ENCODE assay signal across 1 cellular context in the genomic region with DNA sequence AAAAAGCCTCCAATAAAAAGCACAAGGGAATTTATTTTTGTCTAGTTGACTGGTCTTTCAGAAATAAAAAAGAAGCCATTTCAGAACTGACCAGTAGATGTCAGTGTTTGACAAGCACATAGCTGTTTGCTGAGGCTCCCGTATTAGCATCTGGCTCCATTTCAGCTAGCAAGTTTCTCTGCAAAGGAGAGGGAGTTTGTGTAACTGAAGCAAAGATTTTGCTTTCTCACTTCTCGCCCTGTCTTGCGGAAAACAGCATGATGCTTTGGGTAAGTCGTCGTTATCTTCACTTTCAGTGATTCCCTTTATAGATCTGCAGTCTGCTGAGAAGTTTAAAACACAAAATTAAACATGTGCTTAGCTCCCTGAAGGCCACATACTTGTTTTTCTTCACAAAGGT.
A peak's percentile ranks its signal among the peaks of the same experiment; 100 is the strongest.
TF ChIP-seq lines count a peak whose summit lies in the region.

No MANE protein-coding gene starts in this region.

TF ChIP-seq in HepG2, 621 proteins besides CTCF, POLR2A, EP300 and RAD21 (continued from another document):
- TF ChIP-seq, protein P1, sequence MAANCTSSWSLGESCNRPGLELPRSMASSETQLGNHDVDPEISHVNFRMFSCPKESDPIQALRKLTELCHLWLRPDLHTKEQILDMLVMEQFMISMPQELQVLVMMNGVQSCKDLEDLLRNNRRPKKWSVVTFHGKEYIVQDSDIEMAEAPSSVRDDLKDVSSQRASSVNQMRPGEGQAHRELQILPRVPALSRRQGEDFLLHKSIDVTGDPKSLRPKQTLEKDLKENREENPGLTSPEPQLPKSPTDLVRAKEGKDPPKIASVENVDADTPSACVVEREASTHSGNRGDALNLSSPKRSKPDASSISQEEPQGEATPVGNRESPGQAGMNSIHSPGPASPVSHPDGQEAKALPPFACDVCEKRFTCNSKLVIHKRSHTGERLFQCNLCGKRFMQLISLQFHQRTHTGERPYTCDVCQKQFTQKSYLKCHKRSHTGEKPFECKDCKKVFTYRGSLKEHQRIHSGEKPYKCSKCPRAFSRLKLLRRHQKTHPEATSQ (CRISPR knock-in tag; IDR thresholded peaks at IDR 0.05; ENCODE audit: borderline replicate concordance): no peak
- TF ChIP-seq SMC3 (IDR thresholded peaks at IDR 0.05; ENCODE audit: low read length) (peak; percentile 71), ETV6 (CRISPR knock-in tag; conservative IDR thresholded peaks at IDR 0.05) (no peak), STAG1 (CRISPR knock-in tag; IDR thresholded peaks at IDR 0.05) (peak; percentile 81)
- TF ChIP-seq, protein P2, sequence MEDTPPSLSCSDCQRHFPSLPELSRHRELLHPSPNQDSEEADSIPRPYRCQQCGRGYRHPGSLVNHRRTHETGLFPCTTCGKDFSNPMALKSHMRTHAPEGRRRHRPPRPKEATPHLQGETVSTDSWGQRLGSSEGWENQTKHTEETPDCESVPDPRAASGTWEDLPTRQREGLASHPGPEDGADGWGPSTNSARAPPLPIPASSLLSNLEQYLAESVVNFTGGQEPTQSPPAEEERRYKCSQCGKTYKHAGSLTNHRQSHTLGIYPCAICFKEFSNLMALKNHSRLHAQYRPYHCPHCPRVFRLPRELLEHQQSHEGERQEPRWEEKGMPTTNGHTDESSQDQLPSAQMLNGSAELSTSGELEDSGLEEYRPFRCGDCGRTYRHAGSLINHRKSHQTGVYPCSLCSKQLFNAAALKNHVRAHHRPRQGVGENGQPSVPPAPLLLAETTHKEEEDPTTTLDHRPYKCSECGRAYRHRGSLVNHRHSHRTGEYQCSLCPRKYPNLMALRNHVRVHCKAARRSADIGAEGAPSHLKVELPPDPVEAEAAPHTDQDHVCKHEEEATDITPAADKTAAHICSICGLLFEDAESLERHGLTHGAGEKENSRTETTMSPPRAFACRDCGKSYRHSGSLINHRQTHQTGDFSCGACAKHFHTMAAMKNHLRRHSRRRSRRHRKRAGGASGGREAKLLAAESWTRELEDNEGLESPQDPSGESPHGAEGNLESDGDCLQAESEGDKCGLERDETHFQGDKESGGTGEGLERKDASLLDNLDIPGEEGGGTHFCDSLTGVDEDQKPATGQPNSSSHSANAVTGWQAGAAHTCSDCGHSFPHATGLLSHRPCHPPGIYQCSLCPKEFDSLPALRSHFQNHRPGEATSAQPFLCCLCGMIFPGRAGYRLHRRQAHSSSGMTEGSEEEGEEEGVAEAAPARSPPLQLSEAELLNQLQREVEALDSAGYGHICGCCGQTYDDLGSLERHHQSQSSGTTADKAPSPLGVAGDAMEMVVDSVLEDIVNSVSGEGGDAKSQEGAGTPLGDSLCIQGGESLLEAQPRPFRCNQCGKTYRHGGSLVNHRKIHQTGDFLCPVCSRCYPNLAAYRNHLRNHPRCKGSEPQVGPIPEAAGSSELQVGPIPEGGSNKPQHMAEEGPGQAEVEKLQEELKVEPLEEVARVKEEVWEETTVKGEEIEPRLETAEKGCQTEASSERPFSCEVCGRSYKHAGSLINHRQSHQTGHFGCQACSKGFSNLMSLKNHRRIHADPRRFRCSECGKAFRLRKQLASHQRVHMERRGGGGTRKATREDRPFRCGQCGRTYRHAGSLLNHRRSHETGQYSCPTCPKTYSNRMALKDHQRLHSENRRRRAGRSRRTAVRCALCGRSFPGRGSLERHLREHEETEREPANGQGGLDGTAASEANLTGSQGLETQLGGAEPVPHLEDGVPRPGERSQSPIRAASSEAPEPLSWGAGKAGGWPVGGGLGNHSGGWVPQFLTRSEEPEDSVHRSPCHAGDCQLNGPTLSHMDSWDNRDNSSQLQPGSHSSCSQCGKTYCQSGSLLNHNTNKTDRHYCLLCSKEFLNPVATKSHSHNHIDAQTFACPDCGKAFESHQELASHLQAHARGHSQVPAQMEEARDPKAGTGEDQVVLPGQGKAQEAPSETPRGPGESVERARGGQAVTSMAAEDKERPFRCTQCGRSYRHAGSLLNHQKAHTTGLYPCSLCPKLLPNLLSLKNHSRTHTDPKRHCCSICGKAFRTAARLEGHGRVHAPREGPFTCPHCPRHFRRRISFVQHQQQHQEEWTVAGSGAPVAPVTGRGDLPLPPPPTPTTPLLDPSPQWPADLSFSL (CRISPR knock-in tag; IDR thresholded peaks at IDR 0.05): no peak
- TF ChIP-seq, protein P3, sequence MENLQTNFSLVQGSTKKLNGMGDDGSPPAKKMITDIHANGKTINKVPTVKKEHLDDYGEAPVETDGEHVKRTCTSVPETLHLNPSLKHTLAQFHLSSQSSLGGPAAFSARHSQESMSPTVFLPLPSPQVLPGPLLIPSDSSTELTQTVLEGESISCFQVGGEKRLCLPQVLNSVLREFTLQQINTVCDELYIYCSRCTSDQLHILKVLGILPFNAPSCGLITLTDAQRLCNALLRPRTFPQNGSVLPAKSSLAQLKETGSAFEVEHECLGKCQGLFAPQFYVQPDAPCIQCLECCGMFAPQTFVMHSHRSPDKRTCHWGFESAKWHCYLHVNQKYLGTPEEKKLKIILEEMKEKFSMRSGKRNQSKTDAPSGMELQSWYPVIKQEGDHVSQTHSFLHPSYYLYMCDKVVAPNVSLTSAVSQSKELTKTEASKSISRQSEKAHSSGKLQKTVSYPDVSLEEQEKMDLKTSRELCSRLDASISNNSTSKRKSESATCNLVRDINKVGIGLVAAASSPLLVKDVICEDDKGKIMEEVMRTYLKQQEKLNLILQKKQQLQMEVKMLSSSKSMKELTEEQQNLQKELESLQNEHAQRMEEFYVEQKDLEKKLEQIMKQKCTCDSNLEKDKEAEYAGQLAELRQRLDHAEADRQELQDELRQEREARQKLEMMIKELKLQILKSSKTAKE (CRISPR knock-in tag; IDR thresholded peaks at IDR 0.05; ENCODE audit: borderline replicate concordance): no peak
- TF ChIP-seq, protein P4, sequence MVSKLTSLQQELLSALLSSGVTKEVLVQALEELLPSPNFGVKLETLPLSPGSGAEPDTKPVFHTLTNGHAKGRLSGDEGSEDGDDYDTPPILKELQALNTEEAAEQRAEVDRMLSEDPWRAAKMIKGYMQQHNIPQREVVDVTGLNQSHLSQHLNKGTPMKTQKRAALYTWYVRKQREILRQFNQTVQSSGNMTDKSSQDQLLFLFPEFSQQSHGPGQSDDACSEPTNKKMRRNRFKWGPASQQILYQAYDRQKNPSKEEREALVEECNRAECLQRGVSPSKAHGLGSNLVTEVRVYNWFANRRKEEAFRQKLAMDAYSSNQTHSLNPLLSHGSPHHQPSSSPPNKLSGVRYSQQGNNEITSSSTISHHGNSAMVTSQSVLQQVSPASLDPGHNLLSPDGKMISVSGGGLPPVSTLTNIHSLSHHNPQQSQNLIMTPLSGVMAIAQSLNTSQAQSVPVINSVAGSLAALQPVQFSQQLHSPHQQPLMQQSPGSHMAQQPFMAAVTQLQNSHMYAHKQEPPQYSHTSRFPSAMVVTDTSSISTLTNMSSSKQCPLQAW (CRISPR knock-in tag; IDR thresholded peaks at IDR 0.05): no peak
